In genomic region chr10:131207176-131207575, GRCh38 we compare ENCODE assay signal across 22 cellular contexts.
DNase-seq lines count a peak whose midpoint lies in the region; ATAC-seq and TF ChIP-seq lines count a peak whose summit lies in the region.
"Had no signal": no experiment of that assay in that cellular context is flagged by ENCODE, and none has a peak within 500 bp of the region (broad histone marks: within the 10 kb centered on the region; RNA-seq: fewer than 3 reads in every experiment).

No MANE protein-coding gene starts in this region.

- intact Hi-C loops in activated CD4-positive, alpha-beta T cell treated with anti-CD3 and anti-CD28 coated beads for 36 hours (cut with DNase I, micrococcal nuclease): no loop called here

- no peaks in the 10 kb centered on the region for H3K4me1 Mint-ChIP-seq in activated CD4-positive, alpha-beta T cell treated with anti-CD3 and anti-CD28 coated beads for 36 hours
- H3K4me1 Mint-ChIP-seq in type B pancreatic cell (ENCODE audit: unreplicated experiment) (peaks cover 3% of the 10 kb centered on the region), neural progenitor cell (peaks cover 2% of the 10 kb centered on the region)
- H3K4me1 Mint-ChIP-seq: CD14-positive monocyte had no signal

- no peak overlapping the region for H3K27ac ChIP-seq in RWPE2 (ENCODE audit: poor library complexity, severe bottlenecking)
- no peak overlapping the region for H3K27ac ChIP-seq in neural progenitor cell
- H3K27ac ChIP-seq: Peyer's patch, SJSA1 had no signal

- H3K27ac Mint-ChIP-seq in activated CD4-positive, alpha-beta T cell treated with anti-CD3 and anti-CD28 coated beads for 36 hours: no peak overlapping the region
- H3K27ac Mint-ChIP-seq in type B pancreatic cell (no peak overlapping the region), neural progenitor cell (no peak overlapping the region)
- H3K27ac Mint-ChIP-seq: CD14-positive monocyte had no signal

- H3K36me3 Mint-ChIP-seq in activated CD4-positive, alpha-beta T cell treated with anti-CD3 and anti-CD28 coated beads for 36 hours (ENCODE audit: low read depth): no peaks in the 10 kb centered on the region
- H3K36me3 Mint-ChIP-seq in type B pancreatic cell (no peaks in the 10 kb centered on the region), neural progenitor cell (no peaks in the 10 kb centered on the region)
- H3K36me3 Mint-ChIP-seq: CD14-positive monocyte had no signal

- no peak overlapping the region for H3K4me2 ChIP-seq in neural progenitor cell

- H3K27me3 ChIP-seq in RWPE2 (ENCODE audit: insufficient read depth, poor library complexity, severe bottlenecking) (no peaks in the 10 kb centered on the region), neural progenitor cell (no peaks in the 10 kb centered on the region)
- H3K27me3 ChIP-seq: Peyer's patch, SJSA1 had no signal

- no peak for ATAC-seq in activated CD4-positive, alpha-beta T cell treated with anti-CD3 and anti-CD28 coated beads for 36 hours
- ATAC-seq in RWPE2 (ENCODE audit: low read depth): no peak
- ATAC-seq: Right ventricle myocardium inferior had no signal

- H3K9ac ChIP-seq in neural progenitor cell: no peak overlapping the region

- no peaks in the 10 kb centered on the region for H3K9me3 Mint-ChIP-seq in activated CD4-positive, alpha-beta T cell treated with anti-CD3 and anti-CD28 coated beads for 36 hours (ENCODE audit: low read depth)
- H3K9me3 Mint-ChIP-seq in type B pancreatic cell (no peaks in the 10 kb centered on the region), neural progenitor cell (no peaks in the 10 kb centered on the region)

- H3K4me1 ChIP-seq in RWPE2 (ENCODE audit: insufficient read depth, poor library complexity, severe bottlenecking): no peaks in the 10 kb centered on the region
- no peaks in the 10 kb centered on the region for H3K4me1 ChIP-seq in neural progenitor cell
- H3K4me1 ChIP-seq: Peyer's patch, SJSA1 had no signal

- H3K79me2 ChIP-seq in neural progenitor cell (ENCODE audit: low read depth): no peaks in the 10 kb centered on the region

- H2AFZ ChIP-seq in neural progenitor cell (replicated peaks): no peak overlapping the region

- H3K4me3 ChIP-seq in RWPE2 (ENCODE audit: severe bottlenecking) (no peak overlapping the region), neural progenitor cell (no peak overlapping the region)
- H3K4me3 ChIP-seq: Peyer's patch, SJSA1 had no signal

- peak; percentile 6 for DNase-seq in activated CD4-positive, alpha-beta T cell treated with anti-CD3 and anti-CD28 coated beads for 1 hour
- no peak for DNase-seq in activated CD4-positive, alpha-beta T cell treated with anti-CD3 and anti-CD28 coated beads for 36 hours
- DNase-seq in RWPE2 (ENCODE audit: low spot score) (peak; percentile 19), mesenteric fat pad (ENCODE audit: low spot score) (peak; percentile 22), type B pancreatic cell (ENCODE audit: extremely low spot score, unreplicated experiment) (peak; percentile 47), C1 segment of cervical spinal cord (lab: John Stamatoyannopoulos, UW) (no peak), neural progenitor cell (ENCODE audit: low spot score) (no peak), dermis blood vessel endothelial cell (no peak)
- DNase-seq: 8988T, DMS53, EL, GF-D8, Karpas-422, MV-4-11, NCI-H1105 treated with DMSO at 0.1 percent for 48 hours, NCI-H2029 treated with DMSO at 0.1 percent for 48 hours, NCI-H226, NCI-H524 had no signal

- H3K36me3 ChIP-seq in RWPE2 (ENCODE audit: low read depth): no peaks in the 10 kb centered on the region
- H3K36me3 ChIP-seq in neural progenitor cell: no peaks in the 10 kb centered on the region
- H3K36me3 ChIP-seq: Peyer's patch, SJSA1 had no signal

- POLR2A ChIA-PET in activated CD4-positive, alpha-beta T cell treated with anti-CD3 and anti-CD28 coated beads for 36 hours (lab: Charles Lee): no interaction called here

- H3K9me3 ChIP-seq in RWPE2 (ENCODE audit: severe bottlenecking) (no peaks in the 10 kb centered on the region), neural progenitor cell (ENCODE audit: low read depth) (no peaks in the 10 kb centered on the region)
- H3K9me3 ChIP-seq: Peyer's patch had no signal

- no peaks in the 10 kb centered on the region for H3F3A ChIP-seq in neural progenitor cell (ENCODE audit: low read depth)

- TF ChIP-seq CTCF in RWPE2 (IDR thresholded peaks at IDR 0.05; ENCODE audit: poor library complexity, severe bottlenecking) (no peak), type B pancreatic cell (conservative IDR thresholded peaks at IDR 0.05) (no peak), neural progenitor cell (IDR thresholded peaks at IDR 0.05) (no peak)

- H3K27me3 Mint-ChIP-seq in activated CD4-positive, alpha-beta T cell treated with anti-CD3 and anti-CD28 coated beads for 36 hours: no peaks in the 10 kb centered on the region
- H3K27me3 Mint-ChIP-seq in type B pancreatic cell: no peaks in the 10 kb centered on the region
- peaks cover 7% of the 10 kb centered on the region for H3K27me3 Mint-ChIP-seq in neural progenitor cell (ENCODE audit: insufficient read depth, low read depth)

- H4K20me1 ChIP-seq in neural progenitor cell (ENCODE audit: low read depth): no peaks in the 10 kb centered on the region

- CTCF ChIA-PET in activated CD4-positive, alpha-beta T cell treated with anti-CD3 and anti-CD28 coated beads for 36 hours (lab: Charles Lee): no interaction called here

- no peak overlapping the region for H3K4me3 Mint-ChIP-seq in activated CD4-positive, alpha-beta T cell treated with anti-CD3 and anti-CD28 coated beads for 36 hours
- H3K4me3 Mint-ChIP-seq in type B pancreatic cell (no peak overlapping the region), neural progenitor cell (no peak overlapping the region)
- H3K4me3 Mint-ChIP-seq: CD14-positive monocyte had no signal

Comparison
In these comparisons a context has a peak if more than half of its experiments do, and no peak if none do; other contexts are left out.
1. DNase-seq: peak in activated CD4-positive, alpha-beta T cell treated with anti-CD3 and anti-CD28 coated beads for 1 hour (single experiment), RWPE2 (single experiment), mesenteric fat pad (single experiment) and type B pancreatic cell (single experiment); none in activated CD4-positive, alpha-beta T cell treated with anti-CD3 and anti-CD28 coated beads for 36 hours (single experiment), C1 segment of cervical spinal cord (0 of 14), neural progenitor cell (single experiment) and dermis blood vessel endothelial cell (single experiment).